8 cellular contexts compared by ENCODE assay signal in the genomic region with DNA sequence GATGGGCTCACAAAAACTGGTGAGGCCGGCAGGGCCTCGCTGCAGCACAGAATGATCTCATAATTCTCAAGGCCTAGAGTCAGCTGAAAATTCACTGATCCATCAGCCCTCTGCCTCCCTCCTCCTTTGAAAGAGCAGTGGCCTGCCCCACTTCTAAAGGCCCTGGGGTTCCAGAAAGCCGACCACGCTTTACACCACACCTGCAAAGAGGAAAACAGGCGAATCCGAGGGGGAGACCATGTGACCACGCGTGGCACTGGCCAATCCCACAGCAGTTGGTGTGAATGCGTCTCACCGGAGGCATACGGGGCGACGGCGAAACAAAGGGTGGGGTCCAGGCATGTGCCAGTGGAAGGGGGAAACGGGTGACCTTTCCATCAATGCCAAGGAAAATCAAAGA.
DNase-seq lines count a peak whose midpoint lies in the region; ATAC-seq, FAIRE-seq and TF ChIP-seq lines count a peak whose summit lies in the region.
"Not testable (repeated sequence)": the region's sequence is repeated elsewhere in the genome, so short reads cannot be mapped to it uniquely, and the experiment has no call there.

No MANE protein-coding gene starts in this region.

- not testable (repeated sequence) for H4K20me1 ChIP-seq in OCI-LY7 (ENCODE audit: insufficient read depth, low read length); mammary epithelial cell (ENCODE audit: insufficient read depth, low read length)

- TF ChIP-seq POLR2A in A549 (IDR thresholded peaks at IDR 0.05; ENCODE audit: low read length) = not testable (repeated sequence)

- dilution Hi-C loops in mammary epithelial cell (cut with HindIII; ENCODE audit: low sequenced_read_pairs) = not testable (repeated sequence)

- H3K9ac ChIP-seq in mammary epithelial cell (ENCODE audit: insufficient read depth, low read length) = not testable (repeated sequence)

- not testable (repeated sequence) for H3K9me3 Mint-ChIP-seq in activated T-cell treated with anti-CD3 and anti-CD28 coated beads, Interleukin-2, amount 50 U/mL, for 24 hours; naive thymus-derived CD4-positive, alpha-beta T cell

- H3K4me3 ChIP-seq in A549 = peak overlapping the region; percentile 40; the same call in 2 of the 3 replicates
- peak overlapping the region; percentile 59 for H3K4me3 ChIP-seq in OCI-LY7 (ENCODE audit: low read depth, low read length, poor library complexity, severe bottlenecking)
- H3K4me3 ChIP-seq in mammary epithelial cell (replicated peaks in 1 of 3; ENCODE audit: insufficient read depth in 1 of 3, low read depth in 2 of 3, low read length in 3 of 3) = peak overlapping the region in 2 of 3 experiments; percentile 30 to 43
- not testable (repeated sequence) for H3K4me3 ChIP-seq in naive thymus-derived CD4-positive, alpha-beta T cell (ENCODE audit: low read length)

- BruUV-seq in OCI-LY7 (replicated peaks; lab: Mats Ljungman, UMichigan); mammary epithelial cell (replicated peaks; lab: Mats Ljungman, UMichigan): not testable (repeated sequence)

- not testable (repeated sequence) for DNase-seq in A549 (ENCODE audit: low read depth in 1 of 2, low spot score in 1 of 2); OCI-LY7 (ENCODE audit: low spot score); mammary epithelial cell
- DNase-seq in activated T-cell treated with anti-CD3 and anti-CD28 coated beads, Interleukin-2, amount 50 U/mL, for 24 hours = peak; percentile 51
- peak; percentile 34 for DNase-seq in Right ventricle myocardium superior
- peak in 8 of 9 donors; percentile 6 to 53 (median 30) for DNase-seq in naive thymus-derived CD4-positive, alpha-beta T cell
- peak; percentile 8 for DNase-seq in stimulated activated CD4-positive, alpha-beta T cell treated with anti-CD3 and anti-CD28 coated beads, Interleukin-1b, Interleukin-23, amount 100 ng/mL, for 48 hours

- WGBS in A549 (ENCODE audit: missing lambda C conversion rate) = no CpG with 5 or more reads among the region's 15 CpGs
- 0% methylated on average over 3 of the region's 15 CpGs for WGBS in mammary epithelial cell (ENCODE audit: low coverage, missing lambda C conversion rate)

- peak overlapping the region; percentile 50 to 69; a peak in 2 of 6 replicates for H3K27ac ChIP-seq in A549
- H3K27ac ChIP-seq in OCI-LY7 (ENCODE audit: low read depth, low read length, poor library complexity, severe bottlenecking); mammary epithelial cell (ENCODE audit: insufficient read depth, low read depth, low read length); naive thymus-derived CD4-positive, alpha-beta T cell (ENCODE audit: low read depth, low read length): not testable (repeated sequence)

- not testable (repeated sequence) for TF ChIP-seq EP300 in A549 (IDR thresholded peaks at IDR 0.05)

- 0 out of 3 replicates have a peak overlapping the region, but pooled peaks have one; percentile 39 for H3K4me2 ChIP-seq in A549
- not testable (repeated sequence) for H3K4me2 ChIP-seq in OCI-LY7 (ENCODE audit: low read length); mammary epithelial cell (ENCODE audit: insufficient read depth, low read depth, low read length)

- H3K27ac Mint-ChIP-seq in activated T-cell treated with anti-CD3 and anti-CD28 coated beads, Interleukin-2, amount 50 U/mL, for 24 hours = not testable (repeated sequence)
- peak overlapping the region in 3 of 9 donors; percentile 71 to 76 (median 74) for H3K27ac Mint-ChIP-seq in naive thymus-derived CD4-positive, alpha-beta T cell

- in situ Hi-C loops in mammary epithelial cell (cut with MboI; ENCODE audit: low sequenced_read_pairs in 2 of 2) = not testable (repeated sequence)

- POLR2A ChIA-PET in A549 (lab: Yijun Ruan, JAX); OCI-LY7 (lab: Charles Lee); naive thymus-derived CD4-positive, alpha-beta T cell (lab: Charles Lee): not testable (repeated sequence)

- H3K27me3 Mint-ChIP-seq in activated T-cell treated with anti-CD3 and anti-CD28 coated beads, Interleukin-2, amount 50 U/mL, for 24 hours; naive thymus-derived CD4-positive, alpha-beta T cell: not testable (repeated sequence)

- H3K9me2 ChIP-seq in OCI-LY7 (ENCODE audit: insufficient read depth, low read length) = not testable (repeated sequence)

- peak; percentile 51 to 54; a peak in 4 of 6 replicates for ATAC-seq in A549
- ATAC-seq in GM21390 (IDR thresholded peaks at IDR 0.05; ENCODE audit: unreplicated experiment) = peak; percentile 42
- peak; percentile 32 for ATAC-seq in Right ventricle myocardium superior (ENCODE audit: poor library complexity)
- peak; percentile 29 for ATAC-seq in naive thymus-derived CD4-positive, alpha-beta T cell

- not testable (repeated sequence) for H3K36me3 Mint-ChIP-seq in activated T-cell treated with anti-CD3 and anti-CD28 coated beads, Interleukin-2, amount 50 U/mL, for 24 hours (ENCODE audit: low read depth); naive thymus-derived CD4-positive, alpha-beta T cell

- H2AFZ ChIP-seq in OCI-LY7 (ENCODE audit: low read length); mammary epithelial cell (ENCODE audit: low read depth, low read length): not testable (repeated sequence)

- not testable (repeated sequence) for H3K9me3 ChIP-seq in A549; OCI-LY7 (ENCODE audit: low read length); mammary epithelial cell (replicated peaks; ENCODE audit: insufficient read depth, low read length); naive thymus-derived CD4-positive, alpha-beta T cell (ENCODE audit: control insufficient read depth in 2 of 3, low read length in 3 of 3)

- not testable (repeated sequence) for H3K36me3 ChIP-seq in OCI-LY7 (ENCODE audit: insufficient read depth, low read length); mammary epithelial cell (ENCODE audit: insufficient read depth, low read length); naive thymus-derived CD4-positive, alpha-beta T cell (ENCODE audit: control insufficient read depth in 2 of 3, insufficient read depth in 3 of 3, low read length in 3 of 3)

- not testable (repeated sequence) for TF ChIP-seq RAD21 in A549 (conservative IDR thresholded peaks at IDR 0.05 in 1 of 2, IDR thresholded peaks at IDR 0.05 in 1 of 2)

- H3K4me1 Mint-ChIP-seq in activated T-cell treated with anti-CD3 and anti-CD28 coated beads, Interleukin-2, amount 50 U/mL, for 24 hours (ENCODE audit: low read depth); naive thymus-derived CD4-positive, alpha-beta T cell: not testable (repeated sequence)

- FAIRE-seq in A549 (lab: Jason Lieb, UNC) = not testable (repeated sequence)

- intact Hi-C loops in OCI-LY7 (cut with micrococcal nuclease; ENCODE audit: unreplicated experiment); mammary epithelial cell (cut with micrococcal nuclease); Right ventricle myocardium superior (cut with DNase I); naive thymus-derived CD4-positive, alpha-beta T cell (cut with micrococcal nuclease): not testable (repeated sequence)

- CTCF ChIA-PET in A549 (lab: Yijun Ruan, JAX); OCI-LY7 (lab: Charles Lee; ENCODE audit: unreplicated experiment); mammary epithelial cell (lab: Charles Lee; ENCODE audit: low non-redundant PET); naive thymus-derived CD4-positive, alpha-beta T cell (lab: Charles Lee): not testable (repeated sequence)

- not testable (repeated sequence) for TF ChIP-seq CTCF in A549 (IDR thresholded peaks at IDR 0.05); OCI-LY7 (conservative IDR thresholded peaks at IDR 0.05; ENCODE audit: low read length); mammary epithelial cell (conservative IDR thresholded peaks at IDR 0.05 in 1 of 2, IDR thresholded peaks at IDR 0.05 in 1 of 2; ENCODE audit: extremely low read depth in 1 of 2, insufficient read depth in 1 of 2, low read depth in 1 of 2, low read length in 2 of 2)

- not testable (repeated sequence) for H3K27me3 ChIP-seq in mammary epithelial cell (ENCODE audit: insufficient read depth, low read length); naive thymus-derived CD4-positive, alpha-beta T cell (ENCODE audit: control insufficient read depth in 2 of 2, insufficient read depth in 2 of 2, low read length in 2 of 2)

- H3K79me2 ChIP-seq in OCI-LY7 (ENCODE audit: insufficient read depth, low read depth, low read length); mammary epithelial cell (ENCODE audit: insufficient read depth, low read length): not testable (repeated sequence)

- peak overlapping the region; percentile 53 for H3K4me3 Mint-ChIP-seq in activated T-cell treated with anti-CD3 and anti-CD28 coated beads, Interleukin-2, amount 50 U/mL, for 24 hours
- peak overlapping the region; percentile 67 to 92 (median 83) for H3K4me3 Mint-ChIP-seq in naive thymus-derived CD4-positive, alpha-beta T cell

- H3K4me1 ChIP-seq in A549; OCI-LY7 (ENCODE audit: insufficient read depth, low read length, poor library complexity, severe bottlenecking); mammary epithelial cell (ENCODE audit: insufficient read depth, low read length); naive thymus-derived CD4-positive, alpha-beta T cell (ENCODE audit: control insufficient read depth in 2 of 2, insufficient read depth in 2 of 2, low read length in 2 of 2): not testable (repeated sequence)
